In genomic region chr3:41836360-41837134, GRCh38 we compare ENCODE assay signal across 12 cellular contexts.
DNase-seq lines count a peak whose midpoint lies in the region; ATAC-seq and TF ChIP-seq lines count a peak whose summit lies in the region.
"Had no signal": no experiment of that assay in that cellular context is flagged by ENCODE, and none has a peak within 500 bp of the region (broad histone marks: within the 10 kb centered on the region; RNA-seq: fewer than 3 reads in every experiment).

No MANE protein-coding gene starts in this region.

- DNase-seq in activated CD8-positive, alpha-beta T cell treated with anti-CD3 and anti-CD28 coated beads for 36 hours: no peak
- DNase-seq in activated CD8-positive, alpha-beta T cell treated with anti-CD3 and anti-CD28 coated beads, Interleukin-2, amount 10 ng/mL, durations not matched to agents 7 days and 5 days: no peak
- peak; percentile 21 for DNase-seq in HT1080 (ENCODE audit: low read depth)
- peak; percentile 27 for DNase-seq in retinal pigment epithelial cell (ENCODE audit: low read depth)
- no peak for DNase-seq in AG20443 (ENCODE audit: low spot score)
- no peak for DNase-seq in colonic mucosa
- DNase-seq in naive thymus-derived CD4-positive, alpha-beta T cell: no peak
- DNase-seq: midbrain had no signal

- intact Hi-C loops in activated CD8-positive, alpha-beta T cell treated with anti-CD3 and anti-CD28 coated beads for 36 hours (cut with micrococcal nuclease): no loop called here
- intact Hi-C loops in colonic mucosa (cut with DNase I): no loop called here
- intact Hi-C loops in naive thymus-derived CD4-positive, alpha-beta T cell (cut with micrococcal nuclease): no loop called here

- no peak for TF ChIP-seq CTCF in activated CD8-positive, alpha-beta T cell treated with anti-CD3 and anti-CD28 coated beads for 36 hours (IDR thresholded peaks at IDR 0.05)
- TF ChIP-seq CTCF in retinal pigment epithelial cell (conservative IDR thresholded peaks at IDR 0.05; ENCODE audit: low read depth, low read length) (no peak), colonic mucosa (IDR thresholded peaks at IDR 0.05) (no peak)

- H3K36me3 Mint-ChIP-seq in activated CD8-positive, alpha-beta T cell treated with anti-CD3 and anti-CD28 coated beads for 36 hours (ENCODE audit: low read depth): peaks cover 21% of the 10 kb centered on the region
- H3K36me3 Mint-ChIP-seq in activated CD8-positive, alpha-beta T cell treated with anti-CD3 and anti-CD28 coated beads, Interleukin-2, amount 10 ng/mL, durations not matched to agents 7 days and 5 days (ENCODE audit: low read depth): no peaks in the 10 kb centered on the region
- H3K36me3 Mint-ChIP-seq in naive thymus-derived CD4-positive, alpha-beta T cell: peaks cover 1 to 59% (median 53%) of the 10 kb centered on the region in 5 donors

- POLR2A ChIA-PET in activated CD8-positive, alpha-beta T cell treated with anti-CD3 and anti-CD28 coated beads for 36 hours (lab: Charles Lee): no interaction called here
- POLR2A ChIA-PET in activated CD8-positive, alpha-beta T cell treated with anti-CD3 and anti-CD28 coated beads, Interleukin-2, amount 10 ng/mL, durations not matched to agents 7 days and 5 days (lab: Charles Lee): no interaction called here
- POLR2A ChIA-PET in naive thymus-derived CD4-positive, alpha-beta T cell (lab: Charles Lee): no interaction called here

- H3K9me3 Mint-ChIP-seq in activated CD8-positive, alpha-beta T cell treated with anti-CD3 and anti-CD28 coated beads for 36 hours: peaks cover 9% of the 10 kb centered on the region
- peaks cover under 1% of the 10 kb centered on the region for H3K9me3 Mint-ChIP-seq in activated CD8-positive, alpha-beta T cell treated with anti-CD3 and anti-CD28 coated beads, Interleukin-2, amount 10 ng/mL, durations not matched to agents 7 days and 5 days (ENCODE audit: insufficient read depth)
- H3K9me3 Mint-ChIP-seq in naive thymus-derived CD4-positive, alpha-beta T cell: peaks cover 0 to 34% (median 5%) of the 10 kb centered on the region in 11 donors

- no peak overlapping the region for H3K4me3 ChIP-seq in retinal pigment epithelial cell (ENCODE audit: low read length)
- no peak overlapping the region for H3K4me3 ChIP-seq in colonic mucosa
- no peak overlapping the region for H3K4me3 ChIP-seq in naive thymus-derived CD4-positive, alpha-beta T cell (ENCODE audit: low read length)
- H3K4me3 ChIP-seq: suprapubic skin had no signal

- H3K9ac ChIP-seq in colonic mucosa (ENCODE audit: low read depth in 2 of 2, low read length in 2 of 2): no peak overlapping the region

- no peaks in the 10 kb centered on the region for H3K9me3 ChIP-seq in colonic mucosa
- H3K9me3 ChIP-seq in naive thymus-derived CD4-positive, alpha-beta T cell (ENCODE audit: control insufficient read depth in 2 of 3, low read length in 3 of 3): no peaks in the 10 kb centered on the region

- peak; percentile 64 for ATAC-seq in activated CD8-positive, alpha-beta T cell treated with anti-CD3 and anti-CD28 coated beads for 36 hours
- ATAC-seq in activated CD8-positive, alpha-beta T cell treated with anti-CD3 and anti-CD28 coated beads, Interleukin-2, amount 10 ng/mL, durations not matched to agents 7 days and 5 days: no peak
- peak; percentile 66 for ATAC-seq in GM21526 (IDR thresholded peaks at IDR 0.05; ENCODE audit: low FRiP score, unreplicated experiment)
- ATAC-seq in naive thymus-derived CD4-positive, alpha-beta T cell: no peak
- ATAC-seq: WTC11 had no signal

- H3K27me3 ChIP-seq in colonic mucosa: no peaks in the 10 kb centered on the region
- H3K27me3 ChIP-seq in naive thymus-derived CD4-positive, alpha-beta T cell (ENCODE audit: control insufficient read depth in 2 of 2, insufficient read depth in 2 of 2, low read length in 2 of 2): no peaks in the 10 kb centered on the region
- H3K27me3 ChIP-seq: suprapubic skin had no signal

- no peaks in the 10 kb centered on the region for H3K4me1 ChIP-seq in colonic mucosa
- H3K4me1 ChIP-seq in naive thymus-derived CD4-positive, alpha-beta T cell (ENCODE audit: control insufficient read depth in 2 of 2, insufficient read depth in 2 of 2, low read length in 2 of 2): no peaks in the 10 kb centered on the region
- H3K4me1 ChIP-seq: suprapubic skin had no signal

- H3K4me1 Mint-ChIP-seq in activated CD8-positive, alpha-beta T cell treated with anti-CD3 and anti-CD28 coated beads for 36 hours (ENCODE audit: low read depth): no peaks in the 10 kb centered on the region
- H3K4me1 Mint-ChIP-seq in activated CD8-positive, alpha-beta T cell treated with anti-CD3 and anti-CD28 coated beads, Interleukin-2, amount 10 ng/mL, durations not matched to agents 7 days and 5 days (ENCODE audit: low read depth): no peaks in the 10 kb centered on the region
- peaks cover 0 to 11% (median 0%) of the 10 kb centered on the region in 7 donors for H3K4me1 Mint-ChIP-seq in naive thymus-derived CD4-positive, alpha-beta T cell
- H3K4me1 Mint-ChIP-seq: WTC11 had no signal

- CTCF ChIA-PET in activated CD8-positive, alpha-beta T cell treated with anti-CD3 and anti-CD28 coated beads for 36 hours (lab: Charles Lee): no interaction called here
- CTCF ChIA-PET in activated CD8-positive, alpha-beta T cell treated with anti-CD3 and anti-CD28 coated beads, Interleukin-2, amount 10 ng/mL, durations not matched to agents 7 days and 5 days (lab: Charles Lee): no interaction called here
- CTCF ChIA-PET in naive thymus-derived CD4-positive, alpha-beta T cell (lab: Charles Lee): no interaction called here

- H3K4me3 Mint-ChIP-seq in activated CD8-positive, alpha-beta T cell treated with anti-CD3 and anti-CD28 coated beads for 36 hours: no peak overlapping the region
- H3K4me3 Mint-ChIP-seq in activated CD8-positive, alpha-beta T cell treated with anti-CD3 and anti-CD28 coated beads, Interleukin-2, amount 10 ng/mL, durations not matched to agents 7 days and 5 days: no peak overlapping the region
- no peak overlapping the region for H3K4me3 Mint-ChIP-seq in naive thymus-derived CD4-positive, alpha-beta T cell
- H3K4me3 Mint-ChIP-seq: WTC11 had no signal

- no peaks in the 10 kb centered on the region for H3K27me3 Mint-ChIP-seq in activated CD8-positive, alpha-beta T cell treated with anti-CD3 and anti-CD28 coated beads for 36 hours
- H3K27me3 Mint-ChIP-seq in activated CD8-positive, alpha-beta T cell treated with anti-CD3 and anti-CD28 coated beads, Interleukin-2, amount 10 ng/mL, durations not matched to agents 7 days and 5 days (ENCODE audit: low read depth): no peaks in the 10 kb centered on the region
- H3K27me3 Mint-ChIP-seq in naive thymus-derived CD4-positive, alpha-beta T cell: no peaks in the 10 kb centered on the region
- H3K27me3 Mint-ChIP-seq: progenitor cell of endocrine pancreas had no signal

- H3K27ac Mint-ChIP-seq in activated CD8-positive, alpha-beta T cell treated with anti-CD3 and anti-CD28 coated beads for 36 hours: no peak overlapping the region
- no peak overlapping the region for H3K27ac Mint-ChIP-seq in activated CD8-positive, alpha-beta T cell treated with anti-CD3 and anti-CD28 coated beads, Interleukin-2, amount 10 ng/mL, durations not matched to agents 7 days and 5 days
- no peak overlapping the region for H3K27ac Mint-ChIP-seq in naive thymus-derived CD4-positive, alpha-beta T cell
- H3K27ac Mint-ChIP-seq: progenitor cell of endocrine pancreas, WTC11 had no signal

- H3K36me3 ChIP-seq in colonic mucosa: no peaks in the 10 kb centered on the region
- H3K36me3 ChIP-seq in naive thymus-derived CD4-positive, alpha-beta T cell (ENCODE audit: control insufficient read depth in 2 of 3, insufficient read depth in 3 of 3, low read length in 3 of 3): peaks cover 0 to 3% (median 0%) of the 10 kb centered on the region in 3 experiments
- H3K36me3 ChIP-seq: suprapubic skin had no signal

- H3K27ac ChIP-seq in colonic mucosa: no peak overlapping the region
- no peak overlapping the region for H3K27ac ChIP-seq in naive thymus-derived CD4-positive, alpha-beta T cell (ENCODE audit: low read depth, low read length)
- H3K27ac ChIP-seq: suprapubic skin had no signal

Comparison
In these comparisons a context has a peak if more than half of its experiments do, and no peak if none do; other contexts are left out.
1. ATAC-seq: peak in activated CD8-positive, alpha-beta T cell treated with anti-CD3 and anti-CD28 coated beads for 36 hours (single experiment) and GM21526 (single experiment); none in activated CD8-positive, alpha-beta T cell treated with anti-CD3 and anti-CD28 coated beads, Interleukin-2, amount 10 ng/mL, durations not matched to agents 7 days and 5 days (single experiment) and naive thymus-derived CD4-positive, alpha-beta T cell (single experiment).
2. DNase-seq: peak in HT1080 (single experiment) and retinal pigment epithelial cell (single experiment); none in activated CD8-positive, alpha-beta T cell treated with anti-CD3 and anti-CD28 coated beads for 36 hours (single experiment), activated CD8-positive, alpha-beta T cell treated with anti-CD3 and anti-CD28 coated beads, Interleukin-2, amount 10 ng/mL, durations not matched to agents 7 days and 5 days (single experiment), AG20443 (single experiment), colonic mucosa (single experiment) and naive thymus-derived CD4-positive, alpha-beta T cell (0 of 9).